24 cellular contexts compared by ENCODE assay signal in genomic region chr9:101593345-101593744, GRCh38. TPM values are rescaled to one million over a fixed set of nuclear protein-coding genes. Genes with fewer than 3 reads are reported as not detected.
DNase-seq lines count a peak whose midpoint lies in the region; ATAC-seq, FAIRE-seq and TF ChIP-seq lines count a peak whose summit lies in the region.
"Had no signal": no experiment of that assay in that cellular context is flagged by ENCODE, and none has a peak within 500 bp of the region (broad histone marks: within the 10 kb centered on the region; RNA-seq: fewer than 3 reads in every experiment).

No MANE protein-coding gene starts in this region.

- peaks cover 6% of the 10 kb centered on the region; the same call in 1 of the 2 replicates for H3K9me2 ChIP-seq in GM23338 (ENCODE audit: insufficient read depth)

- WGBS in H9 (ENCODE audit: extremely low coverage, insufficient read length, low lambda C conversion rate) = no CpG with 5 or more reads among the region's 2 CpGs
- 91% methylated on average over 2 of the region's 2 CpGs; no CpG with 5 or more reads in 1 of the 2 experiments for WGBS in H1 (ENCODE audit: extremely low coverage in 1 of 2, insufficient coverage in 1 of 2, insufficient read length in 1 of 2, insufficient replicate concordance in 2 of 2, low coverage in 1 of 2, low lambda C conversion rate in 2 of 2, missing lambda C conversion rate in 1 of 2), 2 experiments

- H4K8ac ChIP-seq in H9 (replicated peaks; ENCODE audit: insufficient read length, low read depth, low read length) (no peak overlapping the region), H1 (ENCODE audit: extremely low read depth, insufficient read depth, low read length) (no peak overlapping the region)

- H3K4me3 Mint-ChIP-seq in GM23338 (no peak overlapping the region), H9 (no peak overlapping the region)
- H3K4me3 Mint-ChIP-seq: CD4-positive, alpha-beta T cell; CD8-positive, alpha-beta memory T cell; HFFc6 had no signal

- no peaks in the 10 kb centered on the region for H3K36me3 Mint-ChIP-seq in GM23338 (ENCODE audit: low read depth)
- no peaks in the 10 kb centered on the region for H3K36me3 Mint-ChIP-seq in H9 (ENCODE audit: insufficient read depth in 1 of 3, low read depth in 3 of 3)
- H3K36me3 Mint-ChIP-seq: CD14-positive monocyte; CD8-positive, alpha-beta memory T cell had no signal

- ATAC-seq in GM23338 (no peak), GM18520 (IDR thresholded peaks at IDR 0.05; ENCODE audit: unreplicated experiment) (no peak)
- ATAC-seq: GM12878 had no signal

- H3K14ac ChIP-seq in H9 (ENCODE audit: insufficient read depth, low read length) = no peak overlapping the region
- H3K14ac ChIP-seq in H1 (ENCODE audit: insufficient read length) = no peak overlapping the region

- H2BK12ac ChIP-seq in H9 (ENCODE audit: insufficient read length, low read depth, low read length) = no peak overlapping the region
- no peak overlapping the region for H2BK12ac ChIP-seq in H1 (ENCODE audit: low read depth, low read length)

- H2BK120ac ChIP-seq in H9 (ENCODE audit: low read depth, low read length, poor library complexity, severe bottlenecking) = no peak overlapping the region
- H2BK120ac ChIP-seq in H1 (replicated peaks; ENCODE audit: low read depth, low read length) = no peak overlapping the region

- H3K18ac ChIP-seq in H9 (ENCODE audit: insufficient read length, low read depth, low read length) (no peak overlapping the region), H1 (ENCODE audit: extremely low read depth, low read length) (no peak overlapping the region)

- H4K5ac ChIP-seq in H9 (ENCODE audit: insufficient read length, low read depth, low read length) = no peak overlapping the region
- H4K5ac ChIP-seq in H1 (ENCODE audit: insufficient read length, low read depth, low read length) = no peak overlapping the region

- TF ChIP-seq RAD21 in H1 (IDR thresholded peaks at IDR 0.05 in 1 of 2, conservative IDR thresholded peaks at IDR 0.05 in 1 of 2; ENCODE audit: low read depth in 2 of 2, low read length in 2 of 2) = no peak

- H3K27me3 Mint-ChIP-seq in GM23338 (ENCODE audit: insufficient read depth, low read depth, poor library complexity) = peaks cover 7% of the 10 kb centered on the region
- H3K27me3 Mint-ChIP-seq in H9 (ENCODE audit: low read depth) = peaks cover 4% of the 10 kb centered on the region; the same call in 1 of the 2 replicates
- H3K27me3 Mint-ChIP-seq: CD4-positive, alpha-beta T cell had no signal

- H3K36me3 ChIP-seq in GM23338 (ENCODE audit: insufficient read depth) = no peaks in the 10 kb centered on the region
- H3K36me3 ChIP-seq in WERI-Rb-1 = no peaks in the 10 kb centered on the region
- no peaks in the 10 kb centered on the region for H3K36me3 ChIP-seq in H1 (ENCODE audit: control insufficient read depth in 2 of 4, insufficient read depth in 4 of 4, low read length in 3 of 4)
- H3K36me3 ChIP-seq: BE2C; BLaER1 treated with 17β-estradiol and CSF1 and Interleukin-3, amounts not matched to agents 10 nM and 100 nM had no signal

- no peak overlapping the region for H2BK20ac ChIP-seq in H9 (ENCODE audit: low read depth, low read length, poor library complexity, severe bottlenecking)
- H2BK20ac ChIP-seq in H1 (ENCODE audit: low read length) = no peak overlapping the region

- no peak overlapping the region for H2AFZ ChIP-seq in GM23338
- H2AFZ ChIP-seq in H9 (ENCODE audit: low read length) = no peak overlapping the region
- H2AFZ ChIP-seq in H1 (ENCODE audit: low read length) = 0 out of 2 replicates have a peak overlapping the region, but pooled peaks have one; percentile 14

- H2BK15ac ChIP-seq in H9 (ENCODE audit: low read depth, low read length) = no peak overlapping the region
- no peak overlapping the region for H2BK15ac ChIP-seq in H1 (ENCODE audit: low read length)

- H3K4me1 ChIP-seq in GM23338 (ENCODE audit: insufficient read depth) (no peaks in the 10 kb centered on the region), H9 (ENCODE audit: insufficient read depth, low read length) (no peaks in the 10 kb centered on the region), H1 (replicated peaks in 1 of 4; ENCODE audit: control insufficient read depth in 3 of 4, insufficient read depth in 4 of 4, low read length in 3 of 4) (no peaks in the 10 kb centered on the region)
- H3K4me1 ChIP-seq: BE2C; BLaER1 treated with 17β-estradiol and CSF1 and Interleukin-3, amounts not matched to agents 10 nM and 100 nM had no signal

- H4K91ac ChIP-seq in H9 (ENCODE audit: insufficient read length, low read depth, low read length) (no peak overlapping the region), H1 (replicated peaks; ENCODE audit: insufficient read length, low read length) (no peak overlapping the region)

- H3K4ac ChIP-seq in H9 (ENCODE audit: low read depth, low read length) (no peak overlapping the region), H1 (replicated peaks; ENCODE audit: insufficient read length, low read depth, low read length) (no peak overlapping the region)

- POLR2A ChIA-PET in H1 (lab: Charles Lee; ENCODE audit: partially characterized antibody) = no interaction called here

- FAIRE-seq in H1 (lab: Jason Lieb, UNC) = no peak
- no peak for FAIRE-seq in H54 (lab: Jason Lieb, UNC)
- FAIRE-seq: A549, D721Med, GM12878 had no signal

- H3K27ac ChIP-seq in GM23338 (ENCODE audit: low read depth) = no peak overlapping the region
- no peak overlapping the region for H3K27ac ChIP-seq in H9 (ENCODE audit: insufficient read length, low read depth, low read length)
- H3K27ac ChIP-seq in WERI-Rb-1 = no peak overlapping the region
- no peak overlapping the region for H3K27ac ChIP-seq in H1 (ENCODE audit: low read depth, low read length)
- H3K27ac ChIP-seq: A549; BLaER1 treated with 17β-estradiol and CSF1 and Interleukin-3, amounts not matched to agents 10 nM and 100 nM had no signal

- H3K4me3 ChIP-seq in GM23338 = no peak overlapping the region
- no peak overlapping the region for H3K4me3 ChIP-seq in WERI-Rb-1 (ENCODE audit: low read depth, low read length)
- no peak overlapping the region for H3K4me3 ChIP-seq in H1 (ENCODE audit: extremely low read depth in 1 of 4, insufficient read depth in 2 of 4, low read depth in 3 of 4, low read length in 4 of 4)
- H3K4me3 ChIP-seq: A549; BLaER1 treated with 17β-estradiol and CSF1 and Interleukin-3, amounts not matched to agents 10 nM and 100 nM; GM12878 had no signal

- H3T11ph ChIP-seq in H9 (ENCODE audit: low read length) = no peak overlapping the region

- H3K79me1 ChIP-seq in H9 (ENCODE audit: insufficient read depth, low read depth, low read length, poor library complexity, severe bottlenecking) (no peaks in the 10 kb centered on the region), H1 (ENCODE audit: low read depth, low read length) (no peaks in the 10 kb centered on the region)

- no peaks in the 10 kb centered on the region for H3K9me3 ChIP-seq in H9 (ENCODE audit: control insufficient read depth, low read depth, low read length)
- H3K9me3 ChIP-seq in WERI-Rb-1 (ENCODE audit: severe bottlenecking) = no peaks in the 10 kb centered on the region
- no peaks in the 10 kb centered on the region for H3K9me3 ChIP-seq in H1 (ENCODE audit: insufficient read depth in 2 of 2, low read depth in 1 of 2, low read length in 1 of 2)
- H3K9me3 ChIP-seq: A549; BE2C; BLaER1 treated with 17β-estradiol and CSF1 and Interleukin-3, amounts not matched to agents 10 nM and 100 nM had no signal

- no peak overlapping the region for H3K56ac ChIP-seq in H9 (ENCODE audit: insufficient read length, low read depth, low read length)
- H3K56ac ChIP-seq in H1 (replicated peaks; ENCODE audit: insufficient read length, low read depth, low read length) = no peak overlapping the region

- CTCF ChIA-PET in H1 (lab: Charles Lee; ENCODE audit: partially characterized antibody) = interaction anchor here (1.1 to 1.5 kb wide), 3 partner anchors 135 to 1286 kb away, joined by 3 to 4 read pairs (median 4); no protein-coding TSS in a partner anchor

- no peak overlapping the region for H3K23ac ChIP-seq in H9 (ENCODE audit: insufficient read length, low read depth, low read length)
- H3K23ac ChIP-seq in H1 (ENCODE audit: insufficient read length) = no peak overlapping the region

- H3K4me1 Mint-ChIP-seq in GM23338 = no peaks in the 10 kb centered on the region
- H3K4me1 Mint-ChIP-seq in H9 = peaks cover 3 to 7% of the 10 kb centered on the region in 2 experiments; a peak in 3 of 4 replicates
- H3K4me1 Mint-ChIP-seq: CD14-positive monocyte; CD8-positive, alpha-beta memory T cell had no signal

- H3K9me3 Mint-ChIP-seq in GM23338 (no peaks in the 10 kb centered on the region; the same call in 2 of the 3 replicates), H9 (no peaks in the 10 kb centered on the region)
- H3K9me3 Mint-ChIP-seq: CD4-positive, alpha-beta T cell; CD8-positive, alpha-beta memory T cell; HFFc6 had no signal

- intact Hi-C loops in cardiac septum (cut with DNase I) = no loop called here

- DNase-seq in GM23338 (ENCODE audit: low spot score) = no peak
- no peak for DNase-seq in H9
- no peak for DNase-seq in WERI-Rb-1
- DNase-seq in H1 (ENCODE audit: low read depth in 1 of 2, low spot score in 2 of 2) = no peak
- DNase-seq in NCI-H69 (lab: John Stamatoyannopoulos, UW) = no peak
- no peak for DNase-seq in cardiac septum (ENCODE audit: low spot score)
- no peak for DNase-seq in H54 (ENCODE audit: insufficient read length, low spot score)
- DNase-seq: 8988T; ACHN; AML-193; BE2C; CD4-positive, alpha-beta T cell; CD8-positive, alpha-beta memory T cell; DMS 273 treated with DMSO at 0.1 percent for 48 hours; DMS79; GDM1; HFFc6 had no signal

- no peaks in the 10 kb centered on the region for H3K79me2 ChIP-seq in GM23338 (replicated peaks; ENCODE audit: insufficient read depth)
- no peaks in the 10 kb centered on the region for H3K79me2 ChIP-seq in H9 (ENCODE audit: insufficient read depth, low read length)
- H3K79me2 ChIP-seq in H1 (ENCODE audit: control insufficient read depth in 1 of 2, insufficient read depth in 2 of 2, low read length in 2 of 2) = no peaks in the 10 kb centered on the region

- no peak for TF ChIP-seq POLR2A in H1 (IDR thresholded peaks at IDR 0.05; ENCODE audit: control extremely low read depth in 1 of 2, low read depth in 2 of 2, low read length in 2 of 2)
- no peak for TF ChIP-seq POLR2A in H54 (IDR thresholded peaks at IDR 0.05; ENCODE audit: low read depth, low read length)

- H2BK5ac ChIP-seq in H9 (ENCODE audit: insufficient read length, low read length) (no peak overlapping the region), H1 (ENCODE audit: low read depth, low read length) (no peak overlapping the region)

- TF ChIP-seq CTCF in GM23338 (conservative IDR thresholded peaks at IDR 0.05; ENCODE audit: low read depth in 2 of 2) (peak; percentile 15 to 26; a peak in 3 of 4 replicates), H9 (conservative IDR thresholded peaks at IDR 0.05) (peak; percentile 27; the same call in 1 of the 3 replicates), WERI-Rb-1 (IDR thresholded peaks at IDR 0.05; ENCODE audit: low read depth, low read length) (0 out of 2 replicates have a peak, but pooled peaks have one; percentile 6), H1 (IDR thresholded peaks at IDR 0.05; ENCODE audit: control extremely low read depth in 1 of 3, insufficient read depth in 1 of 3, low read depth in 1 of 3, low read length in 3 of 3) (no peak)

- H2AK5ac ChIP-seq in H9 (ENCODE audit: insufficient read length, low read length) = no peak overlapping the region
- no peak overlapping the region for H2AK5ac ChIP-seq in H1 (ENCODE audit: low read depth, low read length)

- no peaks in the 10 kb centered on the region for H3K23me2 ChIP-seq in H9 (ENCODE audit: insufficient read length, low read depth, low read length, poor library complexity, severe bottlenecking)
- no peaks in the 10 kb centered on the region for H3K23me2 ChIP-seq in H1 (ENCODE audit: low read depth, low read length)

- H3K27me3 ChIP-seq in GM23338 (ENCODE audit: insufficient read depth) = no peaks in the 10 kb centered on the region
- no peaks in the 10 kb centered on the region for H3K27me3 ChIP-seq in H9 (ENCODE audit: insufficient read depth, low read length)
- H3K27me3 ChIP-seq in WERI-Rb-1 (ENCODE audit: insufficient read depth, low read depth, severe bottlenecking) = no peaks in the 10 kb centered on the region
- H3K27me3 ChIP-seq in H1 (replicated peaks in 1 of 4; ENCODE audit: control insufficient read depth in 3 of 4, extremely low read depth in 1 of 4, insufficient read depth in 3 of 4, low read length in 3 of 4) = no peaks in the 10 kb centered on the region
- H3K27me3 ChIP-seq: BLaER1 treated with 17β-estradiol and CSF1 and Interleukin-3, amounts not matched to agents 10 nM and 100 nM had no signal

- no peaks in the 10 kb centered on the region for H3F3A ChIP-seq in GM23338 (replicated peaks; ENCODE audit: low read depth)

- H3K4me2 ChIP-seq in GM23338 = no peak overlapping the region
- no peak overlapping the region for H3K4me2 ChIP-seq in H9 (ENCODE audit: insufficient read depth, insufficient read length, low read length)
- H3K4me2 ChIP-seq in H1 (ENCODE audit: insufficient read depth in 1 of 2, low read depth in 2 of 2, low read length in 2 of 2) = no peak overlapping the region
- H3K4me2 ChIP-seq: A549; BLaER1 treated with 17β-estradiol and CSF1 and Interleukin-3, amounts not matched to agents 10 nM and 100 nM had no signal

- H3K9ac ChIP-seq in H9 (ENCODE audit: extremely low read depth, insufficient read length, low read length) (no peak overlapping the region), H1 (replicated peaks in 1 of 4; ENCODE audit: extremely low read depth in 1 of 4, low read depth in 3 of 4, low read length in 3 of 4) (no peak overlapping the region)
- H3K9ac ChIP-seq: BLaER1 treated with 17β-estradiol and CSF1 and Interleukin-3, amounts not matched to agents 10 nM and 100 nM had no signal

- no peaks in the 10 kb centered on the region for H4K20me1 ChIP-seq in GM23338 (replicated peaks; ENCODE audit: insufficient read depth)
- H4K20me1 ChIP-seq in H9 (ENCODE audit: control insufficient read depth, insufficient read depth, insufficient read length) = no peaks in the 10 kb centered on the region
- no peaks in the 10 kb centered on the region for H4K20me1 ChIP-seq in H1 (replicated peaks in 1 of 2; ENCODE audit: control insufficient read depth in 1 of 2, insufficient read depth in 2 of 2, low read length in 2 of 2)
- H4K20me1 ChIP-seq: BLaER1 treated with 17β-estradiol and CSF1 and Interleukin-3, amounts not matched to agents 10 nM and 100 nM had no signal

- TF ChIP-seq EP300 in H1 (IDR thresholded peaks at IDR 0.05; ENCODE audit: borderline replicate concordance in 1 of 2, low read depth in 2 of 2, low read length in 2 of 2) = no peak

- H3K27ac Mint-ChIP-seq in GM23338 (no peak overlapping the region), H9 (no peak overlapping the region)
- H3K27ac Mint-ChIP-seq: CD14-positive monocyte; CD4-positive, alpha-beta T cell; CD8-positive, alpha-beta memory T cell; HFFc6 had no signal

RNA-seq across cellular contexts. Expression of gene PPP3R2, which starts 1.4 kb away (rescaled TPM):
- total RNA-seq in GM23338 (2014; rRNA removed; shearing (Covaris generic)) = not detected in 2 replicates
- not detected in 2 replicates for polyA plus RNA-seq in GM23338 (2016; fragmentation: Nextera tagmentation; extraction: Ambion mirVana)
- not detected in 2 replicates for total RNA-seq in H9 (2021)
- total RNA-seq in H1 (2021; fragmentation: NEBNext Ultra II Directional; extraction: Animal tissue kit (Norgen Biotek cat#: 25700)) = not detected in 2 replicates
- not detected in 2 replicates for polyA plus RNA-seq in H1 (2011; rRNA removed)
- polyA plus RNA-seq in H1 (2011; cell fraction: cytosol; rRNA removed) = not detected
- polyA plus RNA-seq in H1 (2011; cell fraction: nucleus; rRNA removed) = not detected
- not detected in 4 replicates for polyA plus RNA-seq in H1 (2012, experiment 1 of 2)
- not detected for polyA plus RNA-seq in H1 (2012, experiment 2 of 2)
- not detected for polyA plus RNA-seq in H1 (2013, experiment 1 of 2)
- polyA plus RNA-seq in H1 (2013, experiment 2 of 2) = not detected
- polyA minus RNA-seq in H1 (2011; rRNA and poly(A)+ RNA removed) = not detected in 2 replicates
- polyA minus RNA-seq in H1 (2011; cell fraction: cytosol; rRNA and poly(A)+ RNA removed) = not detected
- polyA minus RNA-seq in H1 (2011; cell fraction: nucleus; rRNA and poly(A)+ RNA removed) = not detected
- total RNA-seq in cardiac septum = not detected
- total RNA-seq: CD4-positive, alpha-beta T cell; CD8-positive, alpha-beta memory T cell; GM12878; H4; HFFc6 had no signal
- polyA plus RNA-seq: A549; CD8-positive, alpha-beta memory T cell; GM12878 had no signal

RNA-seq across cellular contexts. Expression of gene RNF20, which starts 59.7 kb away (rescaled TPM):
- total RNA-seq in GM23338 (2014; rRNA removed; shearing (Covaris generic)) = 31.0 and 36.2 TPM in 2 replicates
- polyA plus RNA-seq in GM23338 (2016; fragmentation: Nextera tagmentation; extraction: Ambion mirVana) = 28.3 and 33.6 TPM in 2 replicates
- 45.4 and 48.5 TPM in 2 replicates for total RNA-seq in H9 (2021)
- total RNA-seq in H1 (2021; fragmentation: NEBNext Ultra II Directional; extraction: Animal tissue kit (Norgen Biotek cat#: 25700)) = 61.9 and 65.2 TPM in 2 replicates
- 7.3 and 9.4 TPM in 2 replicates for polyA plus RNA-seq in H1 (2011; rRNA removed)
- polyA plus RNA-seq in H1 (2011; cell fraction: cytosol; rRNA removed) = 16.7 TPM
- polyA plus RNA-seq in H1 (2011; cell fraction: nucleus; rRNA removed) = 9.8 TPM
- 29.3 to 59.4 TPM (median 49.3 TPM) in 4 replicates for polyA plus RNA-seq in H1 (2012, experiment 1 of 2)
- 3.2 TPM for polyA plus RNA-seq in H1 (2012, experiment 2 of 2)
- 39.4 TPM for polyA plus RNA-seq in H1 (2013, experiment 1 of 2)
- 36.7 TPM for polyA plus RNA-seq in H1 (2013, experiment 2 of 2)
- 45.9 and 62.0 TPM in 2 replicates for polyA minus RNA-seq in H1 (2011; rRNA and poly(A)+ RNA removed)
- 21.4 TPM for polyA minus RNA-seq in H1 (2011; cell fraction: cytosol; rRNA and poly(A)+ RNA removed)
- 34.2 TPM for polyA minus RNA-seq in H1 (2011; cell fraction: nucleus; rRNA and poly(A)+ RNA removed)
- 58.4 TPM for total RNA-seq in cardiac septum

Comparison
In these comparisons a context has a peak if more than half of its experiments do, and no peak if none do; other contexts are left out.
1. CTCF ChIP-seq: peak in GM23338 (2 of 2), H9 (single experiment) and WERI-Rb-1 (single experiment); none in H1 (0 of 3).